Comparison of ENCODE assay signal across 8 cellular contexts in the genomic region with DNA sequence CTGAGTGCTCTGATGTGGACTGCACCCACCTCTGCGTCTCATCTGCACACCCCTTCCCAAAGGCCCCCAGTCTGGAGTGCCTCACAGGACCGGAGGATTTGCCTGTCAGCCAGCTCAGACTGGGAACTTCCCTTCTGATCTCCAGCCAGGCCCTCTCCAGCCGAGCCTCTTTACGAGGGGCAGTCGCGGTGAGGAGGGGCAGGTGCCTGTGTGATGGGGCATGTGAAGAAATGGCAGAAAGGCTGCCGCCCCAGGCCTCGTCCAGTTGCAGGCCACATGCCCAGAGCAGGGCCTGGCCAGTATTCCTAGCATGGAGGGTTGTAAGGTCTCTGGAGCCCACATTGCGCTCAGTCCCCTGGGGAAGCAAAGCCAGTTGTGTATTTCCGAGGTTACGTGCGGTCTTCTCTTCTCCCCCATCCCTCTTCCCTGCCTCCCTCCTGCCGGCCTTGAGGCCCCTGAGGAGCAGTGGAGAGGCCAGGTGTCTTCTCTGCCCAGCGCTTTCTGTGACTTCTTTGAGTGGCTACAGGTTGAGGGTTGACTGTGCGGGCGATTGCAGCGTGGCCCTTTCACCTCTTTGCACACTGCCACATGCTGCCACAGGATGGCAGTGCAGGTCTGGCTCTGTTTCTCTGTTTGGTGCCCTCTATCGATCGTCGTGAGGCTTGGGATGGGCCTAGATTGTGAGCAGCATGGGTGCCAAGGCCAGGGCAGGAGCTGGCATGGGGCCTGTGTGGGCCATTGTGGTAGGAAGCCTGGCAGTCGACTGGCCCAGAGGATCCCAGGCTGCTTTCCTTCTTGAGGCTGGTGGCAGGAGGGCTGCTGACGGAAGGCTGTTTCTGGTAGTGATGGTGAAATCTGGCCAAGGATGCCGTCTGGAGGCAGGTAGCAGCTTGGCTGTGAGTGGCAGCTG. TPM values are rescaled to one million over a fixed set of nuclear protein-coding genes. Genes with fewer than 3 reads are reported as not detected.
DNase-seq lines count a peak whose midpoint lies in the region; ATAC-seq lines count a peak whose summit lies in the region.

No MANE protein-coding gene starts in this region.

- peak; percentile 63 to 87 (median 78) for DNase-seq in CD4-positive, CD25-positive, alpha-beta regulatory T cell
- DNase-seq in NCI-H2171 (lab: John Stamatoyannopoulos, UW): peak; percentile 66
- peak; percentile 59 for DNase-seq in activated CD4-positive, CD25-positive, alpha-beta regulatory T cell treated with anti-CD3 and anti-CD28 coated beads, Interleukin-2, amount 50 U/mL, for 16 hours (ENCODE audit: low read depth, low spot score)
- DNase-seq in central memory CD4-positive, alpha-beta T cell: peak; percentile 68
- DNase-seq in left kidney (ENCODE audit: low read depth, low spot score): peak; percentile 81
- peak; percentile 63 to 70 for DNase-seq in stimulated activated CD4-positive, alpha-beta T cell treated with anti-CD3 and anti-CD28 coated beads, Interleukin-4, amount 100 ng/mL, for 48 hours (ENCODE audit: low read depth in 2 of 2)

- H3K36me3 Mint-ChIP-seq in CD4-positive, CD25-positive, alpha-beta regulatory T cell: peaks cover 45% of the 10 kb centered on the region

- H3K4me1 ChIP-seq in CD4-positive, CD25-positive, alpha-beta regulatory T cell (ENCODE audit: control insufficient read depth, insufficient read depth, low read length, poor library complexity, severe bottlenecking): peaks cover 44% of the 10 kb centered on the region

- no peaks in the 10 kb centered on the region for H3K9me3 ChIP-seq in CD4-positive, CD25-positive, alpha-beta regulatory T cell (ENCODE audit: control insufficient read depth in 2 of 2, low read length in 2 of 2)

- H3K4me1 Mint-ChIP-seq in CD4-positive, CD25-positive, alpha-beta regulatory T cell: peaks cover 5 to 71% (median 37%) of the 10 kb centered on the region in 4 donors

- H3K4me3 ChIP-seq in CD4-positive, CD25-positive, alpha-beta regulatory T cell (ENCODE audit: low read depth, low read length): no peak overlapping the region

- no peaks in the 10 kb centered on the region for H3K27me3 ChIP-seq in CD4-positive, CD25-positive, alpha-beta regulatory T cell (ENCODE audit: control insufficient read depth, insufficient read depth, low read length)

- H3K4me3 Mint-ChIP-seq in CD4-positive, CD25-positive, alpha-beta regulatory T cell: peak overlapping the region; percentile 56 to 91 (median 84)

- H3K27ac ChIP-seq in CD4-positive, CD25-positive, alpha-beta regulatory T cell (ENCODE audit: insufficient read depth, low read length, poor library complexity, severe bottlenecking): no peak overlapping the region

- H3K9me3 Mint-ChIP-seq in CD4-positive, CD25-positive, alpha-beta regulatory T cell: no peaks in the 10 kb centered on the region

- peaks cover 73% of the 10 kb centered on the region for H3K36me3 ChIP-seq in CD4-positive, CD25-positive, alpha-beta regulatory T cell (ENCODE audit: control insufficient read depth, insufficient read depth, low read length)

- ATAC-seq in CD4-positive, CD25-positive, alpha-beta regulatory T cell (ENCODE audit: low read depth in 2 of 2): peak; percentile 86 to 87
- ATAC-seq in GM21390 (IDR thresholded peaks at IDR 0.05; ENCODE audit: unreplicated experiment) (peak; percentile 59), GM21381 (IDR thresholded peaks at IDR 0.05; ENCODE audit: unreplicated experiment) (no peak)

- peak overlapping the region; percentile 45 to 92 (median 68) for H3K27ac Mint-ChIP-seq in CD4-positive, CD25-positive, alpha-beta regulatory T cell

- H3K27me3 Mint-ChIP-seq in CD4-positive, CD25-positive, alpha-beta regulatory T cell: no peaks in the 10 kb centered on the region

RNA-seq across cellular contexts. Expression of a gene that starts 5.3 kb away (rescaled TPM):
- total RNA-seq in CD4-positive, CD25-positive, alpha-beta regulatory T cell: 289 TPM
- polyA plus RNA-seq in CD4-positive, CD25-positive, alpha-beta regulatory T cell: 10 to 100 TPM; 58.4 to 79.7 (median 75.0) TPM
